1 cellular context compared by ENCODE assay signal in the genomic region with DNA sequence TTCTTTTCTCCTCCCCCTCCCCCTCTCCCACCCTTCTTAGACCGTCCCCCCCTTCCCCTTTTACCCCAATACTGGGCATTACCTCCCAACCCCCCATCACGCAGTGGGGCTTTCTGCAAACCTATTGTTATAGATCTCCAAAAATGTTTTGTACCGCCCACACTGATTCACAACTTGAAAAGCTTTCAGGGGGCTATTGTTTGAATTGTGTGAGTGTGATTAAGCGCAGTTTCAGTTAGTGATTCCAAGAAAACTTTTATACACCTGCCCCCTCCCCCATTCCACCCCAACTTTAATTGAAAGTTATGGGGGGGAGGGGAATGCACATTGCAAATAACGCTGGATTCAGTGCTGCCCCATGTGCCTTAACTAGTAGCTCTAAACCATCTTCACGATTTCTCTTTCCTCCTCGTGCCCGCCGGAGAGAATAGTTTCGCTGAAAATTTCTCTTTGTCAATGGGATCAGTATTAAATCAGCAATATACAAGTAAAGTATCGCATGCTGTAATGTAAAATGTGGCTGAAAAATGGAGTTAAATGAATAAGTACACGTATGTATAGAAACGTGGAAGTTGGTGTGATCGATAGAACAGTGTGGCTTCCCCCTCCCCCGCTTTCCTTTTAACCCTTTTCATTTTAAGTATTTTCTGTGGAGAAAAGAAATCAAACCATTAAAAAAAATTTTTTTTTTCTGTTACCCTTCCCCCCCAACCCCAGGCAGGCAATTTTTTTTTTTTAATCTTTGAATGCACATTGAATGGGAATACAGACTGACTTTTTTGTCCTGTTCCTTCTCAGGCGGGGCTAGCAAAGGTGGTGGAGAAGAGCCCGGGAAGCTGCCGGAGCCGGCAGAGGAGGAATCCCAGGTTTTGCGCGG.
TF ChIP-seq lines count a peak whose summit lies in the region.

No MANE protein-coding gene starts in this region.

TF ChIP-seq in HCT116, 20 proteins besides CTCF, POLR2A, EP300 and RAD21 (continued from another document):
- TF ChIP-seq SRF (IDR thresholded peaks at IDR 0.05; ENCODE audit: low read depth) (no peak), EZH2phosphoT487 (IDR thresholded peaks at IDR 0.05; ENCODE audit: borderline replicate concordance) (no peak), JUND (IDR thresholded peaks at IDR 0.05) (no peak), YY1 (IDR thresholded peaks at IDR 0.05; ENCODE audit: extremely low read depth, insufficient replicate concordance, low read depth, low read length) (no peak), CBX3 (IDR thresholded peaks at IDR 0.05; ENCODE audit: low read depth) (no peak), FOSL1 (IDR thresholded peaks at IDR 0.05; ENCODE audit: low read depth) (no peak), REST (IDR thresholded peaks at IDR 0.05; ENCODE audit: low read depth) (no peak), EZH2 (IDR thresholded peaks at IDR 0.05) (no peak), TCF7L2 (IDR thresholded peaks at IDR 0.05; ENCODE audit: borderline replicate concordance, extremely low read depth, insufficient read depth, insufficient read length) (no peak), ELF1 (IDR thresholded peaks at IDR 0.05; ENCODE audit: borderline replicate concordance, low read depth) (no peak), ZBTB33 (IDR thresholded peaks at IDR 0.05; ENCODE audit: extremely low read depth, insufficient replicate concordance, low read length) (no peak), ZNF274 (IDR thresholded peaks at IDR 0.05; ENCODE audit: low read depth, low read length) (no peak)
